19 cellular contexts compared by ENCODE assay signal in the genomic region with DNA sequence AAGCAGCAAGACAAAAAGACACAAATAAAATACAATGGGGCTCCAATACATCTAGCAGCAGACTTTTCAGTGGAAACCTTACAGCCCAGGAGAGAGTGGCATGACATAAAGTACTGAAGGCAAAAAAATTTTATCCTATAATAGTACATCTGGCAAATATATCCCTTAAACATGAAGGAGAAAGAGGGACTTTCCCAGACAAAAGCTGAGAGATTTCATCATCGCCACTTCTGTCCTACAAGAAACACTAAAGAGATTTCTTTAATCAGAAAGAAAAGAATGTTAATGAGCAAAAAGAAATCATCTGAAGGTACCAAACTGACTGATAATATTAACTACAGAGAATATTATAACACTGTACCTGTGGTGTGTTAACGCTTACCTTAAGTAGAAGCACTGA.
"Had no signal": no experiment of that assay in that cellular context is flagged by ENCODE, and none has a peak within 500 bp of the region (broad histone marks: within the 10 kb centered on the region; RNA-seq: fewer than 3 reads in every experiment).

No MANE protein-coding gene starts in this region.

- H3K27me3 Mint-ChIP-seq: activated CD4-positive, alpha-beta memory T cell treated with anti-CD3 and anti-CD28 coated beads for 36 hours; activated naive CD8-positive, alpha-beta T cell treated with anti-CD3 and anti-CD28 coated beads, Interleukin-2, amount 10 ng/mL, durations not matched to agents 7 days and 5 days; stimulated activated naive B cell treated with anti-CD40 and anti-IgM and Interleukin-4, amounts not matched to agents 10 μg/mL and 1 μg/mL and 100 μg/mL, for 72 hours had no signal

- H3K4me1 Mint-ChIP-seq: nephron progenitor cell had no signal

- H3K27me3 ChIP-seq: heart left ventricle, spleen, upper lobe of left lung had no signal

- DNase-seq: activated CD4-positive, alpha-beta memory T cell treated with anti-CD3 and anti-CD28 coated beads for 36 hours; activated CD4-positive, CD25-positive, alpha-beta regulatory T cell treated with anti-CD3 and anti-CD28 coated beads, Interleukin-2, amount 50 U/mL, for 72 hours; activated CD8-positive, alpha-beta memory T cell treated with anti-CD3 and anti-CD28 coated beads, Interleukin-2, amount 50 U/mL, for 48 hours; activated naive CD8-positive, alpha-beta T cell treated with anti-CD3 and anti-CD28 coated beads, Interleukin-2, amount 10 ng/mL, durations not matched to agents 7 days and 5 days; central memory CD4-positive, alpha-beta T cell; endodermal cell; foreskin melanocyte; heart left ventricle; islet precursor cell; mammary epithelial cell; nephron progenitor cell; psoas muscle; spleen; stimulated activated CD4-positive, alpha-beta T cell treated with anti-CD3 and anti-CD28 coated beads, Interleukin-1b, Interleukin-23, amount 100 ng/mL, for 48 hours; stimulated activated naive B cell treated with anti-CD40 and anti-IgM and Interleukin-4, amounts not matched to agents 10 μg/mL and 1 μg/mL and 100 μg/mL, for 72 hours; T-helper 9 cell; upper lobe of left lung had no signal

- H3K9me3 ChIP-seq: psoas muscle, upper lobe of left lung had no signal

- H3K4me1 ChIP-seq: upper lobe of left lung had no signal

- H3K27ac Mint-ChIP-seq: activated CD4-positive, alpha-beta memory T cell treated with anti-CD3 and anti-CD28 coated beads for 36 hours; activated naive CD8-positive, alpha-beta T cell treated with anti-CD3 and anti-CD28 coated beads, Interleukin-2, amount 10 ng/mL, durations not matched to agents 7 days and 5 days; endodermal cell; nephron progenitor cell; stimulated activated naive B cell treated with anti-CD40 and anti-IgM and Interleukin-4, amounts not matched to agents 10 μg/mL and 1 μg/mL and 100 μg/mL, for 72 hours had no signal

- H3K4me3 ChIP-seq: heart left ventricle, psoas muscle, spleen, upper lobe of left lung had no signal

- H3K4me3 Mint-ChIP-seq: activated CD4-positive, alpha-beta memory T cell treated with anti-CD3 and anti-CD28 coated beads for 36 hours; activated naive CD8-positive, alpha-beta T cell treated with anti-CD3 and anti-CD28 coated beads, Interleukin-2, amount 10 ng/mL, durations not matched to agents 7 days and 5 days; endodermal cell; nephron progenitor cell; stimulated activated naive B cell treated with anti-CD40 and anti-IgM and Interleukin-4, amounts not matched to agents 10 μg/mL and 1 μg/mL and 100 μg/mL, for 72 hours had no signal

- ATAC-seq: heart left ventricle; left lobe of liver; psoas muscle; sciatic nerve; stimulated activated naive B cell treated with anti-CD40 and anti-IgM and Interleukin-4, amounts not matched to agents 10 μg/mL and 1 μg/mL and 100 μg/mL, for 72 hours had no signal

- H3K27ac ChIP-seq: heart left ventricle, psoas muscle, spleen, upper lobe of left lung had no signal
